8 cellular contexts compared by ENCODE assay signal in genomic region chr9:126719677-126720435, GRCh38.
DNase-seq lines count a peak whose midpoint lies in the region; ATAC-seq and TF ChIP-seq lines count a peak whose summit lies in the region.

No MANE protein-coding gene starts in this region.

- intact Hi-C loops in breast epithelium (cut with DNase I; ENCODE audit: low total_unique reads) = no loop called here
- intact Hi-C loops in ovary (cut with DNase I) = no loop called here

- no peak overlapping the region for H3K4me3 ChIP-seq in breast epithelium
- no peak overlapping the region for H3K4me3 ChIP-seq in ovary

- DNase-seq in AML-193 (lab: John Stamatoyannopoulos, UW) (peak; percentile 76 to 79), NCI-H2029 treated with DMSO at 0.1 percent for 48 hours (lab: John Stamatoyannopoulos, UW) (peak; percentile 34), breast epithelium (ENCODE audit: low spot score in 2 of 2) (peak; percentile 84 to 93), ovary (no peak)
- peak; percentile 62 to 91 for DNase-seq in stimulated activated CD4-positive, alpha-beta T cell treated with anti-CD3 and anti-CD28 coated beads, Interleukin-4, amount 100 ng/mL, for 4 hours

- TF ChIP-seq CTCF in breast epithelium (IDR thresholded peaks at IDR 0.05) (no peak), ovary (IDR thresholded peaks at IDR 0.05) (no peak)

- H3K27ac ChIP-seq in breast epithelium (peak overlapping the region; percentile 93 to 98), layer of hippocampus (ENCODE audit: low read depth, low read length) (peak overlapping the region; percentile 62), ovary (no peak overlapping the region)

- H3K9me3 ChIP-seq in breast epithelium = no peaks in the 10 kb centered on the region
- H3K9me3 ChIP-seq in ovary = no peaks in the 10 kb centered on the region

- peak; percentile 43 for ATAC-seq in GM21786 (IDR thresholded peaks at IDR 0.05; ENCODE audit: unreplicated experiment)
- ATAC-seq in activated CD4-positive, CD25-positive, alpha-beta regulatory T cell treated with anti-CD3 and anti-CD28 coated beads, Interleukin-2, amount 50 U/mL, for 24 hours = peak; percentile 48 to 61

- H3K36me3 ChIP-seq in breast epithelium (no peaks in the 10 kb centered on the region), ovary (no peaks in the 10 kb centered on the region)

- TF ChIP-seq POLR2A in breast epithelium (IDR thresholded peaks at IDR 0.05) (no peak), ovary (IDR thresholded peaks at IDR 0.05) (no peak)

- TF ChIP-seq EP300 in ovary (IDR thresholded peaks at IDR 0.05) = no peak

- H3K4me1 ChIP-seq in breast epithelium (peaks cover 4 to 21% of the 10 kb centered on the region in 2 donors), ovary (ENCODE audit: insufficient read depth) (peaks cover 2% of the 10 kb centered on the region)

- H3K27me3 ChIP-seq in breast epithelium = peaks cover 0 to 5% of the 10 kb centered on the region in 2 donors
- H3K27me3 ChIP-seq in layer of hippocampus (ENCODE audit: control insufficient read depth, insufficient read depth, low read length) = peaks cover 5% of the 10 kb centered on the region
- H3K27me3 ChIP-seq in ovary = no peaks in the 10 kb centered on the region

- WGBS in ovary, 3 donors = 60 to 68% (median 63%) methylated on average over 11 of the region's 11 CpGs

Comparison
In these comparisons a context has a peak if more than half of its experiments do, and no peak if none do; other contexts are left out.
1. DNase-seq: peak in AML-193 (2 of 2), NCI-H2029 treated with DMSO at 0.1 percent for 48 hours (single experiment), breast epithelium (2 of 2) and stimulated activated CD4-positive, alpha-beta T cell treated with anti-CD3 and anti-CD28 coated beads, Interleukin-4, amount 100 ng/mL, for 4 hours (2 of 2); none in ovary (0 of 5).
2. H3K27ac ChIP-seq: peak in breast epithelium (2 of 2) and layer of hippocampus (single experiment); none in ovary (0 of 2).